Comparison of ENCODE assay signal across 10 cellular contexts in the genomic region with DNA sequence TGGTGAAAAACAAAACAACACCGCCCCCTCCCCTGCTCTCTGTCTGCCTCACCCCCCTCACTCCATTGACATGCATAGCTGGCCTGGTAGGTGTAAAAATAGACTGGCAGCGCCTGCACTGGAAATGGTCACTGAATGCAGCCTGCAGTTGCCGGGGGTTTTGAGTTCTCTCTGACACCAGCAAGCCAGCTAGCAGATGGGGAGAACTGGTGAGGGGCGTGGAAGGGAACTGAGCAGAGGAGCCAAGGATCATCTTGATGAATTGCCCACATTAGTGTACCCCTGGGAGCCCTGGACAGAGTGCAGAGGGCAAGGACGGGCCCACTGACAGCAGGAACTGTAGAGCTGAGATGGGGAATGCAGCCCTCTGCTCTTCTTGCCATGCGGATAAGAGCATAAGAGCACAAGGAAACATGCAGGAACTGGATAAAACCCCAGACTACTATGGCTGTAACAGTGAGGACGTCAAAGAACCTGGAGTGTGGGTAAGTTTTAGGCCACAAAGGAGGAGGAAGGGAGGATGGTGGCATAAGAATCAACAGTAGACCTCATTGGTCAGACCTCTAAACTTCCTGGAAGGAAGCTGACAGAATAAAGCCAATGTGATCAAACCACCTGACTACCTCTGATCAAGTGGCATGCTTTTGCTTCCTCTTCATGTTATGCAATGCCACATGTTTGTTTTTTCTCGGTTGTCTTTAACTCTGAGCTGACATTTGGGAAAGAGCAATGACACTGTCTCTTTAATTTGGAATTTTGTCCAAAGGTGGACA.
DNase-seq lines count a peak whose midpoint lies in the region; ATAC-seq, FAIRE-seq and TF ChIP-seq lines count a peak whose summit lies in the region.
"Had no signal": no experiment of that assay in that cellular context is flagged by ENCODE, and none has a peak within 500 bp of the region (broad histone marks: within the 10 kb centered on the region; RNA-seq: fewer than 3 reads in every experiment).

No MANE protein-coding gene starts in this region.

- no peak for TF ChIP-seq CTCF in brain (conservative IDR thresholded peaks at IDR 0.05)
- TF ChIP-seq CTCF in Peyer's patch (IDR thresholded peaks at IDR 0.05): no peak

- FAIRE-seq in small intestine (lab: Jason Lieb, UNC): no peak
- FAIRE-seq: TTC549 had no signal

- peak; percentile 1 for DNase-seq in Jurkat, Clone E6-1 (ENCODE audit: low read depth, low spot score)
- peak; percentile 59 for DNase-seq in kidney tubule cell (ENCODE audit: low spot score)
- peak; percentile 15 for DNase-seq in small intestine
- no peak for DNase-seq in Peyer's patch
- DNase-seq: activated naive CD8-positive, alpha-beta T cell treated with anti-CD3 and anti-CD28 coated beads, Interleukin-2, amount 10 ng/mL, durations not matched to agents 7 days and 5 days; occipital lobe had no signal

- H3K36me3 ChIP-seq in small intestine (ENCODE audit: control insufficient read depth in 2 of 2, insufficient read depth in 2 of 2, low read length in 2 of 2): no peaks in the 10 kb centered on the region
- H3K36me3 ChIP-seq in Peyer's patch: no peaks in the 10 kb centered on the region

- no peaks in the 10 kb centered on the region for H3K27me3 ChIP-seq in small intestine (ENCODE audit: control insufficient read depth in 2 of 2, insufficient read depth in 2 of 2, low read length in 2 of 2)
- no peaks in the 10 kb centered on the region for H3K27me3 ChIP-seq in Peyer's patch

- H3K4me1 Mint-ChIP-seq in brain: peaks cover 86% of the 10 kb centered on the region
- peaks cover 13% of the 10 kb centered on the region for H3K4me1 Mint-ChIP-seq in stimulated activated memory B cell treated with anti-CD40 and anti-IgM and Interleukin-4, amounts not matched to agents 10 μg/mL and 1 μg/mL and 100 μg/mL, for 72 hours

- H3K9me3 ChIP-seq in small intestine (ENCODE audit: control insufficient read depth, low read depth): no peaks in the 10 kb centered on the region
- no peaks in the 10 kb centered on the region for H3K9me3 ChIP-seq in Peyer's patch

- peak overlapping the region; percentile 12 to 73 (median 62) for H3K4me3 Mint-ChIP-seq in brain
- H3K4me3 Mint-ChIP-seq in stimulated activated memory B cell treated with anti-CD40 and anti-IgM and Interleukin-4, amounts not matched to agents 10 μg/mL and 1 μg/mL and 100 μg/mL, for 72 hours: no peak overlapping the region
- H3K4me3 Mint-ChIP-seq: activated naive CD8-positive, alpha-beta T cell treated with anti-CD3 and anti-CD28 coated beads, Interleukin-2, amount 10 ng/mL, durations not matched to agents 7 days and 5 days had no signal

- H3K27me3 Mint-ChIP-seq in brain: peaks cover 2% of the 10 kb centered on the region
- no peaks in the 10 kb centered on the region for H3K27me3 Mint-ChIP-seq in stimulated activated memory B cell treated with anti-CD40 and anti-IgM and Interleukin-4, amounts not matched to agents 10 μg/mL and 1 μg/mL and 100 μg/mL, for 72 hours

- TF ChIP-seq POLR2A in Peyer's patch (IDR thresholded peaks at IDR 0.05): no peak

- H3K4me3 ChIP-seq in Jurkat, Clone E6-1 (ENCODE audit: low read length): no peak overlapping the region
- no peak overlapping the region for H3K4me3 ChIP-seq in small intestine (ENCODE audit: low read depth in 1 of 2, low read length in 2 of 2)
- no peak overlapping the region for H3K4me3 ChIP-seq in Peyer's patch

- no peaks in the 10 kb centered on the region for H3K9me3 Mint-ChIP-seq in brain
- H3K9me3 Mint-ChIP-seq in stimulated activated memory B cell treated with anti-CD40 and anti-IgM and Interleukin-4, amounts not matched to agents 10 μg/mL and 1 μg/mL and 100 μg/mL, for 72 hours: no peaks in the 10 kb centered on the region
- H3K9me3 Mint-ChIP-seq: activated naive CD8-positive, alpha-beta T cell treated with anti-CD3 and anti-CD28 coated beads, Interleukin-2, amount 10 ng/mL, durations not matched to agents 7 days and 5 days had no signal

- H3K36me3 Mint-ChIP-seq in brain: peaks cover 15% of the 10 kb centered on the region
- no peaks in the 10 kb centered on the region for H3K36me3 Mint-ChIP-seq in stimulated activated memory B cell treated with anti-CD40 and anti-IgM and Interleukin-4, amounts not matched to agents 10 μg/mL and 1 μg/mL and 100 μg/mL, for 72 hours
- H3K36me3 Mint-ChIP-seq: activated naive CD8-positive, alpha-beta T cell treated with anti-CD3 and anti-CD28 coated beads, Interleukin-2, amount 10 ng/mL, durations not matched to agents 7 days and 5 days had no signal

- H3K4me1 ChIP-seq in small intestine (ENCODE audit: control insufficient read depth in 2 of 2, insufficient read depth in 1 of 2, low read depth in 1 of 2, low read length in 1 of 2) (no peaks in the 10 kb centered on the region), Peyer's patch (peaks cover 0 to 7% (median 2%) of the 10 kb centered on the region in 4 donors)

- no peak for ATAC-seq in HG02981 (IDR thresholded peaks at IDR 0.05; ENCODE audit: unreplicated experiment)
- ATAC-seq in stimulated activated memory B cell treated with anti-CD40 and anti-IgM and Interleukin-4, amounts not matched to agents 10 μg/mL and 1 μg/mL and 100 μg/mL, for 72 hours: no peak

- 61 to 80% (median 69%) methylated on average over 8 of the region's 8 CpGs for WGBS in small intestine, 3 donors

- H3K27ac ChIP-seq in small intestine (ENCODE audit: low read depth in 1 of 2, low read length in 1 of 2): no peak overlapping the region
- no peak overlapping the region for H3K27ac ChIP-seq in Peyer's patch

- peak overlapping the region; percentile 52 to 92 (median 84) for H3K27ac Mint-ChIP-seq in brain
- H3K27ac Mint-ChIP-seq in stimulated activated memory B cell treated with anti-CD40 and anti-IgM and Interleukin-4, amounts not matched to agents 10 μg/mL and 1 μg/mL and 100 μg/mL, for 72 hours: no peak overlapping the region
- H3K27ac Mint-ChIP-seq: activated naive CD8-positive, alpha-beta T cell treated with anti-CD3 and anti-CD28 coated beads, Interleukin-2, amount 10 ng/mL, durations not matched to agents 7 days and 5 days had no signal

Comparison
In these comparisons a context has a peak if more than half of its experiments do, and no peak if none do; other contexts are left out.
1. DNase-seq: peak in Jurkat, Clone E6-1 (single experiment), kidney tubule cell (single experiment) and small intestine (single experiment); none in Peyer's patch (0 of 3).